Comparison of ENCODE assay signal across 14 cellular contexts in genomic region chr4:97656034-97656720, GRCh38.
A peak's percentile ranks its signal among the peaks of the same experiment; 100 is the strongest.
DNase-seq lines count a peak whose midpoint lies in the region; ATAC-seq, FAIRE-seq and TF ChIP-seq lines count a peak whose summit lies in the region.
"Had no signal": no experiment of that assay in that cellular context is flagged by ENCODE, and none has a peak within 500 bp of the region (broad histone marks: within the 10 kb centered on the region; RNA-seq: fewer than 3 reads in every experiment).

No MANE protein-coding gene starts in this region.

- H3K36me3 Mint-ChIP-seq in osteocyte (ENCODE audit: unreplicated experiment): no peaks in the 10 kb centered on the region
- H3K36me3 Mint-ChIP-seq: activated naive CD4-positive, alpha-beta T cell treated with anti-CD3 and anti-CD28 coated beads, Interleukin-2, amount 50 U/mL, for 72 hours; stimulated activated effector memory CD8-positive, alpha-beta T cell treated with anti-CD3 and anti-CD28 coated beads, Interleukin-12 subunit alpha, Interleukin-12 subunit beta, amount 100 ng/mL, for 72 hours had no signal

- no peaks in the 10 kb centered on the region for H3K27me3 ChIP-seq in foreskin keratinocyte

- H3K27ac ChIP-seq in A549 (no peak overlapping the region), foreskin keratinocyte (peak overlapping the region; percentile 22)
- H3K27ac ChIP-seq: parathyroid adenoma, PC-9 had no signal

- 0 out of 3 replicates have a peak, but pooled peaks cover 6% of the 10 kb centered on the region for H3K4me1 ChIP-seq in A549
- peaks cover 18% of the 10 kb centered on the region for H3K4me1 ChIP-seq in foreskin keratinocyte
- H3K4me1 ChIP-seq: parathyroid adenoma had no signal

- DNase-seq in A549 (ENCODE audit: low read depth in 1 of 2, low spot score in 1 of 2) (peak; percentile 1 to 51), HT1080 (ENCODE audit: low read depth) (peak; percentile 89), amniotic stem cell (lab: John Stamatoyannopoulos, UW) (peak; percentile 25), foreskin keratinocyte (peak; percentile 95 to 98), NCI-H2227 (lab: John Stamatoyannopoulos, UW; ENCODE audit: unreplicated experiment) (no peak), osteocyte (ENCODE audit: extremely low spot score, unreplicated experiment) (no peak)
- DNase-seq: DMS79 treated with DMSO at 0.1 percent for 48 hours; stimulated activated CD4-positive, alpha-beta T cell treated with anti-CD3 and anti-CD28 coated beads, Interleukin-1b, Interleukin-23, amount 100 ng/mL, for 48 hours had no signal

- CTCF ChIA-PET in A549 (lab: Yijun Ruan, JAX): no interaction called here

- 20% methylated on average over 3 of the region's 3 CpGs for WGBS in A549 (ENCODE audit: missing lambda C conversion rate)

- ATAC-seq in A549 (peak in 1 of 2 experiments; percentile 77; a peak in 3 of 6 replicates), foreskin keratinocyte (peak; percentile 100), HG03045 (IDR thresholded peaks at IDR 0.05; ENCODE audit: unreplicated experiment) (no peak), GM18868 (IDR thresholded peaks at IDR 0.05; ENCODE audit: unreplicated experiment) (no peak)
- ATAC-seq: activated naive CD4-positive, alpha-beta T cell treated with anti-CD3 and anti-CD28 coated beads, Interleukin-2, amount 50 U/mL, for 72 hours; stimulated activated effector memory CD8-positive, alpha-beta T cell treated with anti-CD3 and anti-CD28 coated beads, Interleukin-12 subunit alpha, Interleukin-12 subunit beta, amount 100 ng/mL, for 72 hours had no signal

- H3K9me3 ChIP-seq in A549: no peaks in the 10 kb centered on the region

- no peak for FAIRE-seq in A549 (lab: Jason Lieb, UNC)

- no peak for TF ChIP-seq RAD21 in A549 (conservative IDR thresholded peaks at IDR 0.05 in 1 of 2, IDR thresholded peaks at IDR 0.05 in 1 of 2)

- no peak for TF ChIP-seq POLR2A in A549 (IDR thresholded peaks at IDR 0.05; ENCODE audit: low read length)

- no peaks in the 10 kb centered on the region for H3K4me1 Mint-ChIP-seq in osteocyte (ENCODE audit: unreplicated experiment)
- H3K4me1 Mint-ChIP-seq: stimulated activated effector memory CD8-positive, alpha-beta T cell treated with anti-CD3 and anti-CD28 coated beads, Interleukin-12 subunit alpha, Interleukin-12 subunit beta, amount 100 ng/mL, for 72 hours had no signal

- no peak overlapping the region for H3K4me3 Mint-ChIP-seq in osteocyte (ENCODE audit: unreplicated experiment)
- H3K4me3 Mint-ChIP-seq: stimulated activated effector memory CD8-positive, alpha-beta T cell treated with anti-CD3 and anti-CD28 coated beads, Interleukin-12 subunit alpha, Interleukin-12 subunit beta, amount 100 ng/mL, for 72 hours had no signal

- TF ChIP-seq CTCF in A549 (IDR thresholded peaks at IDR 0.05) (no peak), foreskin keratinocyte (conservative IDR thresholded peaks at IDR 0.05) (no peak), osteocyte (IDR thresholded peaks at IDR 0.05) (no peak)

- TF ChIP-seq EP300 in A549 (IDR thresholded peaks at IDR 0.05): no peak

- no peaks in the 10 kb centered on the region for H3K9me3 Mint-ChIP-seq in osteocyte (ENCODE audit: unreplicated experiment)

- 0 out of 3 replicates have a peak overlapping the region, but pooled peaks have one; percentile 21 for H3K4me2 ChIP-seq in A549
- H3K4me2 ChIP-seq: PC-9 had no signal

- POLR2A ChIA-PET in A549 (lab: Yijun Ruan, JAX): no interaction called here

- H3K27me3 Mint-ChIP-seq in osteocyte (ENCODE audit: unreplicated experiment): no peaks in the 10 kb centered on the region

- no peak overlapping the region for H3K27ac Mint-ChIP-seq in osteocyte (ENCODE audit: unreplicated experiment)
- H3K27ac Mint-ChIP-seq: activated naive CD4-positive, alpha-beta T cell treated with anti-CD3 and anti-CD28 coated beads, Interleukin-2, amount 50 U/mL, for 72 hours; stimulated activated effector memory CD8-positive, alpha-beta T cell treated with anti-CD3 and anti-CD28 coated beads, Interleukin-12 subunit alpha, Interleukin-12 subunit beta, amount 100 ng/mL, for 72 hours had no signal

- no peak overlapping the region for H3K4me3 ChIP-seq in A549
- H3K4me3 ChIP-seq: PC-9 had no signal

TF ChIP-seq in A549, 52 proteins besides CTCF, POLR2A, EP300 and RAD21:
- TF ChIP-seq FOSB (CRISPR knock-in tag; IDR thresholded peaks at IDR 0.05) (no peak), CHD2 (IDR thresholded peaks at IDR 0.05; ENCODE audit: low read length, partially characterized antibody) (no peak), FOSL2 (IDR thresholded peaks at IDR 0.05) (no peak), FOSL2 (CRISPR knock-in tag; IDR thresholded peaks at IDR 0.05) (peak; percentile 31; the same call in 1 of the 2 replicates), HDAC2 (IDR thresholded peaks at IDR 0.05) (no peak), JUNB (IDR thresholded peaks at IDR 0.05) (peak; percentile 26; the same call in 1 of the 2 replicates), NFE2L2 (conservative IDR thresholded peaks at IDR 0.05; ENCODE audit: low read length) (no peak), HES2 (IDR thresholded peaks at IDR 0.05) (0 out of 2 replicates have a peak, but pooled peaks have one; percentile 13), KDM5A (IDR thresholded peaks at IDR 0.05) (no peak), RCOR1 (IDR thresholded peaks at IDR 0.05; ENCODE audit: low read depth, low read length) (no peak), CHD4 (IDR thresholded peaks at IDR 0.05; ENCODE audit: borderline replicate concordance) (no peak), CEBPB (IDR thresholded peaks at IDR 0.05) (peak; percentile 51 to 57), POLR2AphosphoS2 (conservative IDR thresholded peaks at IDR 0.05; ENCODE audit: low read length) (no peak)
TF ChIP-seq in A549: peak in this region for 4.

Comparison
In these comparisons a context has a peak if more than half of its experiments do, and no peak if none do; other contexts are left out.
1. DNase-seq: peak in A549 (2 of 2), HT1080 (single experiment), amniotic stem cell (single experiment) and foreskin keratinocyte (2 of 2); none in NCI-H2227 (single experiment) and osteocyte (single experiment).